1 cellular context compared by ENCODE assay signal in genomic region chr2:67954125-67954748, GRCh38.
TF ChIP-seq lines count a peak whose summit lies in the region.

No MANE protein-coding gene starts in this region.

TF ChIP-seq in HepG2, 621 proteins besides CTCF, POLR2A, EP300 and RAD21 (continued from another document and continues in another):
- TF ChIP-seq GFI1 (CRISPR knock-in tag; IDR thresholded peaks at IDR 0.05; ENCODE audit: borderline replicate concordance) (peak; percentile 65; the same call in 1 of the 2 replicates), ZXDC (CRISPR knock-in tag; IDR thresholded peaks at IDR 0.05) (no peak), KDM5B (CRISPR knock-in tag; IDR thresholded peaks at IDR 0.05; ENCODE audit: borderline replicate concordance) (no peak; the same call in 1 of the 2 replicates), ZBTB1 (CRISPR knock-in tag; IDR thresholded peaks at IDR 0.05; ENCODE audit: borderline replicate concordance) (no peak), THAP8 (CRISPR knock-in tag; IDR thresholded peaks at IDR 0.05; ENCODE audit: borderline replicate concordance) (no peak), ZNF20 (CRISPR knock-in tag; IDR thresholded peaks at IDR 0.05) (no peak), MYNN (CRISPR knock-in tag; IDR thresholded peaks at IDR 0.05; ENCODE audit: low read depth) (no peak), ATM (IDR thresholded peaks at IDR 0.05; ENCODE audit: borderline replicate concordance) (no peak), FIP1L1 (IDR thresholded peaks at IDR 0.05; ENCODE audit: borderline replicate concordance, insufficient read depth, low read depth, low read length) (no peak), ZSCAN21 (CRISPR knock-in tag; IDR thresholded peaks at IDR 0.05; ENCODE audit: borderline replicate concordance) (peak; percentile 87; the same call in 1 of the 2 replicates), PRDM15 (CRISPR knock-in tag; IDR thresholded peaks at IDR 0.05) (no peak), KDM5A (IDR thresholded peaks at IDR 0.05; ENCODE audit: borderline replicate concordance, low read length) (no peak), REXO4 (CRISPR knock-in tag; IDR thresholded peaks at IDR 0.05; ENCODE audit: borderline replicate concordance) (no peak), SAP130 (CRISPR knock-in tag; IDR thresholded peaks at IDR 0.05; ENCODE audit: low read depth) (peak; percentile 74), ZMYM2 (CRISPR knock-in tag; IDR thresholded peaks at IDR 0.05) (peak; percentile 74), HNRNPLL (IDR thresholded peaks at IDR 0.05; ENCODE audit: low read depth, low read length, poor library complexity, severe bottlenecking) (no peak), NFE2L2 (IDR thresholded peaks at IDR 0.05; ENCODE audit: low read length) (no peak), MXD3 (CRISPR knock-in tag; IDR thresholded peaks at IDR 0.05) (no peak), GPN1 (CRISPR knock-in tag; IDR thresholded peaks at IDR 0.05; ENCODE audit: borderline replicate concordance) (no peak), JUNB (CRISPR knock-in tag; IDR thresholded peaks at IDR 0.05; ENCODE audit: borderline replicate concordance) (no peak), ZFP90 (CRISPR knock-in tag; IDR thresholded peaks at IDR 0.05; ENCODE audit: borderline replicate concordance) (no peak), ZNF777 (CRISPR knock-in tag; IDR thresholded peaks at IDR 0.05) (no peak), MAFK (conservative IDR thresholded peaks at IDR 0.05 in 1 of 2, IDR thresholded peaks at IDR 0.05 in 1 of 2; ENCODE audit: low read length in 2 of 2) (no peak)
- TF ChIP-seq, protein P1, sequence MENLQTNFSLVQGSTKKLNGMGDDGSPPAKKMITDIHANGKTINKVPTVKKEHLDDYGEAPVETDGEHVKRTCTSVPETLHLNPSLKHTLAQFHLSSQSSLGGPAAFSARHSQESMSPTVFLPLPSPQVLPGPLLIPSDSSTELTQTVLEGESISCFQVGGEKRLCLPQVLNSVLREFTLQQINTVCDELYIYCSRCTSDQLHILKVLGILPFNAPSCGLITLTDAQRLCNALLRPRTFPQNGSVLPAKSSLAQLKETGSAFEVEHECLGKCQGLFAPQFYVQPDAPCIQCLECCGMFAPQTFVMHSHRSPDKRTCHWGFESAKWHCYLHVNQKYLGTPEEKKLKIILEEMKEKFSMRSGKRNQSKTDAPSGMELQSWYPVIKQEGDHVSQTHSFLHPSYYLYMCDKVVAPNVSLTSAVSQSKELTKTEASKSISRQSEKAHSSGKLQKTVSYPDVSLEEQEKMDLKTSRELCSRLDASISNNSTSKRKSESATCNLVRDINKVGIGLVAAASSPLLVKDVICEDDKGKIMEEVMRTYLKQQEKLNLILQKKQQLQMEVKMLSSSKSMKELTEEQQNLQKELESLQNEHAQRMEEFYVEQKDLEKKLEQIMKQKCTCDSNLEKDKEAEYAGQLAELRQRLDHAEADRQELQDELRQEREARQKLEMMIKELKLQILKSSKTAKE (CRISPR knock-in tag; IDR thresholded peaks at IDR 0.05; ENCODE audit: borderline replicate concordance), result peak; percentile 67
- TF ChIP-seq, protein P2, sequence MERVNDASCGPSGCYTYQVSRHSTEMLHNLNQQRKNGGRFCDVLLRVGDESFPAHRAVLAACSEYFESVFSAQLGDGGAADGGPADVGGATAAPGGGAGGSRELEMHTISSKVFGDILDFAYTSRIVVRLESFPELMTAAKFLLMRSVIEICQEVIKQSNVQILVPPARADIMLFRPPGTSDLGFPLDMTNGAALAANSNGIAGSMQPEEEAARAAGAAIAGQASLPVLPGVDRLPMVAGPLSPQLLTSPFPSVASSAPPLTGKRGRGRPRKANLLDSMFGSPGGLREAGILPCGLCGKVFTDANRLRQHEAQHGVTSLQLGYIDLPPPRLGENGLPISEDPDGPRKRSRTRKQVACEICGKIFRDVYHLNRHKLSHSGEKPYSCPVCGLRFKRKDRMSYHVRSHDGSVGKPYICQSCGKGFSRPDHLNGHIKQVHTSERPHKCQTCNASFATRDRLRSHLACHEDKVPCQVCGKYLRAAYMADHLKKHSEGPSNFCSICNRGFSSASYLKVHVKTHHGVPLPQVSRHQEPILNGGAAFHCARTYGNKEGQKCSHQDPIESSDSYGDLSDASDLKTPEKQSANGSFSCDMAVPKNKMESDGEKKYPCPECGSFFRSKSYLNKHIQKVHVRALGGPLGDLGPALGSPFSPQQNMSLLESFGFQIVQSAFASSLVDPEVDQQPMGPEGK (CRISPR knock-in tag; IDR thresholded peaks at IDR 0.05), result no peak
- TF ChIP-seq, protein P3, sequence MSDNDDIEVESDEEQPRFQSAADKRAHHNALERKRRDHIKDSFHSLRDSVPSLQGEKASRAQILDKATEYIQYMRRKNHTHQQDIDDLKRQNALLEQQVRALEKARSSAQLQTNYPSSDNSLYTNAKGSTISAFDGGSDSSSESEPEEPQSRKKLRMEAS (IDR thresholded peaks at IDR 0.05), result peak; percentile 98
- TF ChIP-seq, protein P4, sequence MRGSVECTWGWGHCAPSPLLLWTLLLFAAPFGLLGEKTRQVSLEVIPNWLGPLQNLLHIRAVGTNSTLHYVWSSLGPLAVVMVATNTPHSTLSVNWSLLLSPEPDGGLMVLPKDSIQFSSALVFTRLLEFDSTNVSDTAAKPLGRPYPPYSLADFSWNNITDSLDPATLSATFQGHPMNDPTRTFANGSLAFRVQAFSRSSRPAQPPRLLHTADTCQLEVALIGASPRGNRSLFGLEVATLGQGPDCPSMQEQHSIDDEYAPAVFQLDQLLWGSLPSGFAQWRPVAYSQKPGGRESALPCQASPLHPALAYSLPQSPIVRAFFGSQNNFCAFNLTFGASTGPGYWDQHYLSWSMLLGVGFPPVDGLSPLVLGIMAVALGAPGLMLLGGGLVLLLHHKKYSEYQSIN (CRISPR knock-in tag; IDR thresholded peaks at IDR 0.05; ENCODE audit: borderline replicate concordance), result no peak
- TF ChIP-seq, protein P5, sequence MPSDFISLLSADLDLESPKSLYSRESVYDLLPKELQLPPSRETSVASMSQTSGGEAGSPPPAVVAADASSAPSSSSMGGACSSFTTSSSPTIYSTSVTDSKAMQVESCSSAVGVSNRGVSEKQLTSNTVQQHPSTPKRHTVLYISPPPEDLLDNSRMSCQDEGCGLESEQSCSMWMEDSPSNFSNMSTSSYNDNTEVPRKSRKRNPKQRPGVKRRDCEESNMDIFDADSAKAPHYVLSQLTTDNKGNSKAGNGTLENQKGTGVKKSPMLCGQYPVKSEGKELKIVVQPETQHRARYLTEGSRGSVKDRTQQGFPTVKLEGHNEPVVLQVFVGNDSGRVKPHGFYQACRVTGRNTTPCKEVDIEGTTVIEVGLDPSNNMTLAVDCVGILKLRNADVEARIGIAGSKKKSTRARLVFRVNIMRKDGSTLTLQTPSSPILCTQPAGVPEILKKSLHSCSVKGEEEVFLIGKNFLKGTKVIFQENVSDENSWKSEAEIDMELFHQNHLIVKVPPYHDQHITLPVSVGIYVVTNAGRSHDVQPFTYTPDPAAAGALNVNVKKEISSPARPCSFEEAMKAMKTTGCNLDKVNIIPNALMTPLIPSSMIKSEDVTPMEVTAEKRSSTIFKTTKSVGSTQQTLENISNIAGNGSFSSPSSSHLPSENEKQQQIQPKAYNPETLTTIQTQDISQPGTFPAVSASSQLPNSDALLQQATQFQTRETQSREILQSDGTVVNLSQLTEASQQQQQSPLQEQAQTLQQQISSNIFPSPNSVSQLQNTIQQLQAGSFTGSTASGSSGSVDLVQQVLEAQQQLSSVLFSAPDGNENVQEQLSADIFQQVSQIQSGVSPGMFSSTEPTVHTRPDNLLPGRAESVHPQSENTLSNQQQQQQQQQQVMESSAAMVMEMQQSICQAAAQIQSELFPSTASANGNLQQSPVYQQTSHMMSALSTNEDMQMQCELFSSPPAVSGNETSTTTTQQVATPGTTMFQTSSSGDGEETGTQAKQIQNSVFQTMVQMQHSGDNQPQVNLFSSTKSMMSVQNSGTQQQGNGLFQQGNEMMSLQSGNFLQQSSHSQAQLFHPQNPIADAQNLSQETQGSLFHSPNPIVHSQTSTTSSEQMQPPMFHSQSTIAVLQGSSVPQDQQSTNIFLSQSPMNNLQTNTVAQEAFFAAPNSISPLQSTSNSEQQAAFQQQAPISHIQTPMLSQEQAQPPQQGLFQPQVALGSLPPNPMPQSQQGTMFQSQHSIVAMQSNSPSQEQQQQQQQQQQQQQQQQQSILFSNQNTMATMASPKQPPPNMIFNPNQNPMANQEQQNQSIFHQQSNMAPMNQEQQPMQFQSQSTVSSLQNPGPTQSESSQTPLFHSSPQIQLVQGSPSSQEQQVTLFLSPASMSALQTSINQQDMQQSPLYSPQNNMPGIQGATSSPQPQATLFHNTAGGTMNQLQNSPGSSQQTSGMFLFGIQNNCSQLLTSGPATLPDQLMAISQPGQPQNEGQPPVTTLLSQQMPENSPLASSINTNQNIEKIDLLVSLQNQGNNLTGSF (CRISPR knock-in tag; IDR thresholded peaks at IDR 0.05), result no peak
- TF ChIP-seq, protein P6, sequence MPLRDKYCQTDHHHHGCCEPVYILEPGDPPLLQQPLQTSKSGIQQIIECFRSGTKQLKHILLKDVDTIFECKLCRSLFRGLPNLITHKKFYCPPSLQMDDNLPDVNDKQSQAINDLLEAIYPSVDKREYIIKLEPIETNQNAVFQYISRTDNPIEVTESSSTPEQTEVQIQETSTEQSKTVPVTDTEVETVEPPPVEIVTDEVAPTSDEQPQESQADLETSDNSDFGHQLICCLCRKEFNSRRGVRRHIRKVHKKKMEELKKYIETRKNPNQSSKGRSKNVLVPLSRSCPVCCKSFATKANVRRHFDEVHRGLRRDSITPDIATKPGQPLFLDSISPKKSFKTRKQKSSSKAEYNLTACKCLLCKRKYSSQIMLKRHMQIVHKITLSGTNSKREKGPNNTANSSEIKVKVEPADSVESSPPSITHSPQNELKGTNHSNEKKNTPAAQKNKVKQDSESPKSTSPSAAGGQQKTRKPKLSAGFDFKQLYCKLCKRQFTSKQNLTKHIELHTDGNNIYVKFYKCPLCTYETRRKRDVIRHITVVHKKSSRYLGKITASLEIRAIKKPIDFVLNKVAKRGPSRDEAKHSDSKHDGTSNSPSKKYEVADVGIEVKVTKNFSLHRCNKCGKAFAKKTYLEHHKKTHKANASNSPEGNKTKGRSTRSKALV (CRISPR knock-in tag; IDR thresholded peaks at IDR 0.05), result no peak
- TF ChIP-seq, protein P7, sequence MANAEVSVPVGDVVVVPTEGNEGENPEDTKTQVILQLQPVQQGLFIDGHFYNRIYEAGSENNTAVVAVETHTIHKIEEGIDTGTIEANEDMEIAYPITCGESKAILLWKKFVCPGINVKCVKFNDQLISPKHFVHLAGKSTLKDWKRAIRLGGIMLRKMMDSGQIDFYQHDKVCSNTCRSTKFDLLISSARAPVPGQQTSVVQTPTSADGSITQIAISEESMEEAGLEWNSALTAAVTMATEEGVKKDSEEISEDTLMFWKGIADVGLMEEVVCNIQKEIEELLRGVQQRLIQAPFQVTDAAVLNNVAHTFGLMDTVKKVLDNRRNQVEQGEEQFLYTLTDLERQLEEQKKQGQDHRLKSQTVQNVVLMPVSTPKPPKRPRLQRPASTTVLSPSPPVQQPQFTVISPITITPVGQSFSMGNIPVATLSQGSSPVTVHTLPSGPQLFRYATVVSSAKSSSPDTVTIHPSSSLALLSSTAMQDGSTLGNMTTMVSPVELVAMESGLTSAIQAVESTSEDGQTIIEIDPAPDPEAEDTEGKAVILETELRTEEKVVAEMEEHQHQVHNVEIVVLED (CRISPR knock-in tag; IDR thresholded peaks at IDR 0.05; ENCODE audit: borderline replicate concordance), result no peak; the same call in 1 of the 2 replicates
